Comparison of ENCODE assay signal across 26 cellular contexts in the genomic region with DNA sequence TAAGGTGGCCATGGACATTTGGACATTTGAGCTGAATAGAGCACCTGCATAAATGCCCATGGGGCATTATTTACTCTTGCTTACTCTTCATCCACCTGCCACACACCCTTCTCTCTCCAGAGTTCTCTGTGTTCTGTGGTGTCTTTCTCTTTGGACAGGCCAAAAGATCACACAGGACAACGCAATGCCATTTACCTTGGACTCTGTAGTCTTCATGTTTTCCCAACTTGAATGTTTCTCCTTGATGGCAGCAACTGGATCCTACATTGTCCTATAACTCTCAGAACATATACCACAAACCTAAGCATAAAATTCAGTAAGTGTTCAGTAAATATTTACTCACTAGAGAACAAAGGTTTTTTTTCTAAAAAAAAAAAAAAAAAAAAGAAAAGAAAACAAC. TPM values are rescaled to one million over a fixed set of nuclear protein-coding genes. Genes with fewer than 3 reads are reported as not detected.
"Had no signal": no experiment of that assay in that cellular context is flagged by ENCODE, and none has a peak within 500 bp of the region (broad histone marks: within the 10 kb centered on the region; RNA-seq: fewer than 3 reads in every experiment).

No MANE protein-coding gene starts in this region.

- DNase-seq: immature natural killer cell; kidney; left colon; left lung; lower lobe of right lung; mammary epithelial cell; mesenchymal stem cell; naive thymus-derived CD8-positive, alpha-beta T cell; nucleus accumbens; pancreas; posterior cingulate gyrus; retina; right cardiac atrium; sigmoid colon; small intestine; spleen; stimulated activated CD4-positive, alpha-beta T cell treated with anti-CD3 and anti-CD28 coated beads, Interleukin-4, amount 100 ng/mL, for 24 hours; stimulated activated naive CD4-positive, alpha-beta T cell; tibial artery; trophoblast cell; upper lobe of right lung had no signal

- H3K4me1 Mint-ChIP-seq: immature natural killer cell; naive thymus-derived CD8-positive, alpha-beta T cell; nephron; neural crest cell; stimulated activated effector memory CD8-positive, alpha-beta T cell treated with anti-CD3 and anti-CD28 coated beads, Interleukin-12 subunit alpha, Interleukin-12 subunit beta, amount 100 ng/mL, for 72 hours had no signal

- H3K4me3 Mint-ChIP-seq: immature natural killer cell; naive thymus-derived CD8-positive, alpha-beta T cell; nephron; neural crest cell; stimulated activated effector memory CD8-positive, alpha-beta T cell treated with anti-CD3 and anti-CD28 coated beads, Interleukin-12 subunit alpha, Interleukin-12 subunit beta, amount 100 ng/mL, for 72 hours; stimulated activated naive CD8-positive, alpha-beta T cell treated with anti-CD3 and anti-CD28 coated beads, Interleukin-15, Interleukin-2, amounts not matched to agents 100 ng/mL and 50 ng/mL, for 24 hours had no signal

- H3K27ac Mint-ChIP-seq: immature natural killer cell; naive thymus-derived CD8-positive, alpha-beta T cell; nephron; stimulated activated effector memory CD8-positive, alpha-beta T cell treated with anti-CD3 and anti-CD28 coated beads, Interleukin-12 subunit alpha, Interleukin-12 subunit beta, amount 100 ng/mL, for 72 hours; stimulated activated naive CD8-positive, alpha-beta T cell treated with anti-CD3 and anti-CD28 coated beads, Interleukin-15, Interleukin-2, amounts not matched to agents 100 ng/mL and 50 ng/mL, for 24 hours had no signal

- H3K36me3 Mint-ChIP-seq: immature natural killer cell; naive thymus-derived CD8-positive, alpha-beta T cell; stimulated activated effector memory CD8-positive, alpha-beta T cell treated with anti-CD3 and anti-CD28 coated beads, Interleukin-12 subunit alpha, Interleukin-12 subunit beta, amount 100 ng/mL, for 72 hours had no signal

- H3K9me3 Mint-ChIP-seq: nephron; stimulated activated effector memory CD8-positive, alpha-beta T cell treated with anti-CD3 and anti-CD28 coated beads, Interleukin-12 subunit alpha, Interleukin-12 subunit beta, amount 100 ng/mL, for 72 hours; stimulated activated naive CD8-positive, alpha-beta T cell treated with anti-CD3 and anti-CD28 coated beads, Interleukin-15, Interleukin-2, amounts not matched to agents 100 ng/mL and 50 ng/mL, for 24 hours had no signal

RNA-seq across cellular contexts. Expression of gene PTHLH, which starts 41.7 kb away (rescaled TPM):
- total RNA-seq: left colon; liver; naive thymus-derived CD8-positive, alpha-beta T cell had no signal
